In the genomic region with DNA sequence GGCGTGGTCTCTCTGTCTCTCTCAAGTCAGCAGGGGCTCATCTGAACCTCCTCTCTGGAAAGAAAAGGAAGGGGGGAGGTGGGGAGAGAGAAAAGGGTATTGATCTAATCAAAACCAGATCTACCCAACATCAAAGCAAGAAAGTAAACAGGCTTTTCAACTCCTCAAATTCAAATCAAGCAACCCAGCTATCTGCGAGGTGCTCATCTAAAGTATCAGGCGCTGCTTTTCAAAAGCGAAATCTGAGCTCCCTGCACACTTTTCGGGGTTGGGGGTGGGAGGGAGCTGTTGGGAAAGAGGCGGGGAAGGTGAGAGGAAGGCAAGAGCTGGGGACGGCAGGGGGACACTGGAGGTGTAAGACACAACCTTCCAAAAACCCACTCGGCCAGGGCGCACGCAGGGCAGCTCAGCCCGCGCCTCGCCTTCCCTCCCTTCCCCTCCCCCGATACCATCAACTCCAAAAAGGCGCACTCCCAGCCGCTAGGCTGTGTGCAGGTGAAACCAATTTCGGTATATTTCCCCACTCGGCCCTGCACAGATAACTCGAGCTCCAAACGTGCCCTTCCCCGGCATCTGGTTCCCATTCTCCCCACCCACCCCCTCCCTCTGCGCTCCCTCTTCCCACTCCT, we compare ENCODE assay signal across 9 cellular contexts. TPM values are rescaled to one million over a fixed set of nuclear protein-coding genes. Genes with fewer than 3 reads are reported as not detected.
DNase-seq lines count a peak whose midpoint lies in the region; ATAC-seq, FAIRE-seq and TF ChIP-seq lines count a peak whose summit lies in the region.
"Had no signal": no experiment of that assay in that cellular context is flagged by ENCODE, and none has a peak within 500 bp of the region (broad histone marks: within the 10 kb centered on the region; RNA-seq: fewer than 3 reads in every experiment).

No MANE protein-coding gene starts in this region.

- TF ChIP-seq POLR2A in GM12878 (IDR thresholded peaks at IDR 0.05; ENCODE audit: low read depth, low read length) = no peak

- in situ Hi-C loops in GM12878 (cut with MboI) = loop anchor here (5.0 to 25.0 kb wide), 2 partner anchors 326 to 596 kb away; no protein-coding TSS in a partner anchor

- H3K79me2 ChIP-seq in GM12878 (ENCODE audit: control insufficient read depth, insufficient read depth, low read length) = no peaks in the 10 kb centered on the region; the same call in 1 of the 2 replicates

- ATAC-seq in GM12878 (no peak), naive B cell (ENCODE audit: low read depth in 2 of 2) (no peak), HG02642 (IDR thresholded peaks at IDR 0.05; ENCODE audit: poor library complexity, unreplicated experiment) (no peak), HG03571 (IDR thresholded peaks at IDR 0.05; ENCODE audit: unreplicated experiment) (no peak), GM18870 (IDR thresholded peaks at IDR 0.05; ENCODE audit: unreplicated experiment) (no peak)

- H3K27ac ChIP-seq in GM12878 (ENCODE audit: control insufficient read depth, insufficient read depth) = no peak overlapping the region
- no peak overlapping the region for H3K27ac ChIP-seq in kidney (ENCODE audit: low read depth in 2 of 2, low read length in 2 of 2)

- H3K4me1 ChIP-seq in GM12878 (ENCODE audit: control insufficient read depth, insufficient read depth, low read length) (peaks cover 9% of the 10 kb centered on the region), kidney (ENCODE audit: control insufficient read depth in 1 of 2, insufficient read depth in 1 of 2, low read depth in 1 of 2, low read length in 2 of 2) (peaks cover 22% of the 10 kb centered on the region in 2 donors)

- peaks cover 0 to 5% of the 10 kb centered on the region in 2 experiments; a peak in 2 of 4 replicates for H3K27me3 ChIP-seq in GM12878 (replicated peaks in 1 of 2; ENCODE audit: control insufficient read depth in 2 of 2, insufficient read depth in 2 of 2, low read length in 1 of 2)

- RAD21 ChIA-PET in GM12878 (lab: Charles Lee; ENCODE audit: unreplicated experiment) = interaction anchor here (0.6 to 3.5 kb wide), 8 partner anchors 30 to 428 kb away, joined by 3 to 17 read pairs (median 4); no protein-coding TSS in a partner anchor

- peak overlapping the region; percentile 89 for H3K4me3 ChIP-seq in GM12878
- peak overlapping the region in 1 of 2 donors; percentile 61 for H3K4me3 ChIP-seq in kidney (ENCODE audit: low read length in 2 of 2)

- TF ChIP-seq EP300 in GM12878 (IDR thresholded peaks at IDR 0.05; ENCODE audit: borderline replicate concordance in 1 of 2, control insufficient read depth in 1 of 2, low read depth in 2 of 2, low read length in 2 of 2) = no peak

- no peaks in the 10 kb centered on the region for H3K36me3 Mint-ChIP-seq in naive B cell

- H3K9me3 ChIP-seq in GM12878 (replicated peaks; ENCODE audit: control insufficient read depth, insufficient read depth, low read length) (no peaks in the 10 kb centered on the region), kidney (ENCODE audit: control insufficient read depth in 1 of 2, low read length in 2 of 2) (no peaks in the 10 kb centered on the region)

- CTCF ChIA-PET in GM12878 (lab: Yijun Ruan, JAX) = interaction anchor here (0.9 to 2.5 kb wide), 7 partner anchors 9 to 607 kb away, joined by 3 to 13 read pairs (median 7); no protein-coding TSS in a partner anchor

- POLR2A ChIA-PET in GM12878 (lab: Charles Lee) = interaction anchor here (0.7 to 0.9 kb wide), 2 partner anchors 9 to 536 kb away, joined by 3 to 4 read pairs; no protein-coding TSS in a partner anchor

- WGBS in GM12878 (ENCODE audit: insufficient coverage, insufficient replicate concordance, low lambda C conversion rate, missing lambda C conversion rate) = 5% methylated on average over 21 of the region's 22 CpGs

- no peak overlapping the region for H2AFZ ChIP-seq in GM12878 (ENCODE audit: control insufficient read depth, low read depth, low read length)

- peak overlapping the region; percentile 48; the same call in 1 of the 2 replicates for H3K4me2 ChIP-seq in GM12878 (ENCODE audit: control insufficient read depth, insufficient read depth)

- H3K27ac Mint-ChIP-seq in naive B cell = no peak overlapping the region

- H3K9ac ChIP-seq in GM12878 (ENCODE audit: control insufficient read depth, insufficient read depth, low read length) (no peak overlapping the region), kidney (ENCODE audit: low read length in 2 of 2) (no peak overlapping the region)

- no peaks in the 10 kb centered on the region; the same call in 1 of the 2 replicates for H4K20me1 ChIP-seq in GM12878 (ENCODE audit: control insufficient read depth, insufficient read depth)

- no peaks in the 10 kb centered on the region for H3K36me3 ChIP-seq in GM12878 (ENCODE audit: control insufficient read depth in 2 of 2, insufficient read depth in 2 of 2, low read length in 1 of 2)
- H3K36me3 ChIP-seq in kidney (ENCODE audit: control insufficient read depth in 1 of 2, insufficient read depth in 2 of 2, low read length in 2 of 2) = no peaks in the 10 kb centered on the region

- H3K9me3 Mint-ChIP-seq in naive B cell = no peaks in the 10 kb centered on the region

- TF ChIP-seq CTCF in GM12878 (IDR thresholded peaks at IDR 0.05 in 2 of 3, conservative IDR thresholded peaks at IDR 0.05 in 1 of 3; ENCODE audit: control insufficient read depth in 2 of 3, extremely low read depth in 1 of 3, insufficient read depth in 1 of 3, low read depth in 3 of 3, low read length in 3 of 3) = no peak
- TF ChIP-seq CTCF in kidney (IDR thresholded peaks at IDR 0.05; ENCODE audit: borderline replicate concordance, extremely low read depth, insufficient read depth) = no peak

- H3K27me3 Mint-ChIP-seq in naive B cell = peaks cover 0 to 17% (median 14%) of the 10 kb centered on the region in 3 donors

- intact Hi-C loops in GM12878 (cut with micrococcal nuclease; ENCODE audit: unreplicated experiment) (loop anchor here (5.0 kb wide), 2 partner anchors 101 to 429 kb away; no protein-coding TSS in a partner anchor), kidney (cut with DNase I) (no loop called here)

- no peak for FAIRE-seq in GM12878 (lab: Jason Lieb, UNC)
- no peak for FAIRE-seq in kidney (lab: Jason Lieb, UNC)

- DNase-seq in stimulated activated CD4-positive, alpha-beta T cell treated with anti-CD3 and anti-CD28 coated beads, Interleukin-2, amount 100 ng/mL, for 24 hours = peak; percentile 32 to 34
- DNase-seq in stimulated activated CD4-positive, alpha-beta T cell treated with anti-CD3 and anti-CD28 coated beads, Interleukin-1b, Interleukin-23, amount 100 ng/mL, for 48 hours = no peak
- no peak for DNase-seq in GM12878 (ENCODE audit: low read depth, low spot score)
- DNase-seq in naive B cell = no peak
- no peak for DNase-seq in kidney
- DNase-seq: NCI-H82 had no signal

- SMC1A ChIA-PET in GM12878 (lab: Charles Lee; ENCODE audit: uncharacterized antibody, unreplicated experiment) = interaction anchor here (0.8 to 5.3 kb wide), 7 partner anchors 8 to 429 kb away, joined by 3 to 36 read pairs (median 4); no protein-coding TSS in a partner anchor

- H3K4me1 Mint-ChIP-seq in naive B cell = peaks cover 14 to 25% (median 19%) of the 10 kb centered on the region in 3 donors

- no peak for TF ChIP-seq RAD21 in GM12878 (IDR thresholded peaks at IDR 0.05; ENCODE audit: insufficient read depth, low read depth, low read length)

- BruUV-seq in GM12878 (replicated peaks; lab: Mats Ljungman, UMichigan) = no TSS peak

- peak overlapping the region in 7 of 8 donors; percentile 15 to 88 (median 82) for H3K4me3 Mint-ChIP-seq in naive B cell

TF ChIP-seq in GM12878, 131 proteins besides CTCF, POLR2A, EP300 and RAD21:
- TF ChIP-seq BACH1 (IDR thresholded peaks at IDR 0.05; ENCODE audit: borderline replicate concordance) (no peak), NRF1 (conservative IDR thresholded peaks at IDR 0.05; ENCODE audit: low read depth, low read length) (no peak), SIN3A (IDR thresholded peaks at IDR 0.05; ENCODE audit: low read depth, low read length) (no peak), RCOR1 (conservative IDR thresholded peaks at IDR 0.05; ENCODE audit: low read depth, low read length) (no peak), KLF5 (IDR thresholded peaks at IDR 0.05; ENCODE audit: partially characterized antibody) (no peak)

RNA-seq across cellular contexts. Expression of a gene that starts 2.7 kb away (rescaled TPM):
- total RNA-seq in GM12878 (2013; cell fraction: nucleolus; rRNA removed) = 14.6 and 16.2 TPM in 2 replicates
- 4.2 and 4.6 TPM in 2 replicates for total RNA-seq in GM12878 (2014; rRNA removed)
- total RNA-seq in GM12878 (2014; rRNA removed; fragmentation: Illumina TruSeq; extraction: Trizol) = 2.5 and 3.5 TPM in 2 replicates
- 7.2 and 7.8 TPM in 2 replicates for total RNA-seq in GM12878 (2021)
- 0.68 TPM for polyA plus RNA-seq in GM12878 (2011; ENCODE audit: low read depth)
- 2.5 and 3.7 TPM in 2 replicates for polyA plus RNA-seq in GM12878 (2011; rRNA removed)
- 3.2 and 3.5 TPM in 2 replicates for polyA plus RNA-seq in GM12878 (2011; cell fraction: cytosol; rRNA removed)
- 8.9 and 17.6 TPM in 2 replicates for polyA plus RNA-seq in GM12878 (2011; cell fraction: nucleus; rRNA removed)
- 0.72 and 1.5 TPM in 2 replicates for polyA plus RNA-seq in GM12878 (2012)
- 1.9 and 2.6 TPM in 2 replicates for polyA plus RNA-seq in GM12878 (2014; fragmentation: Illumina TruSeq; extraction: Trizol)
- under 1 TPM; 0.47 to 0.66 TPM for polyA plus RNA-seq in GM12878 (2014; fragmentation: Nextera tagmentation; extraction: Ambion mirVana)
- 4.4 and 4.8 TPM in 2 replicates for polyA plus RNA-seq in GM12878 (2014; rRNA removed)
- polyA plus RNA-seq in GM12878 (2016; fragmentation: Nextera tagmentation; extraction: Ambion mirVana) = 1 to 10 TPM in 1 of 2 experiments, under 1 TPM in 1; 0.58 to 1.6 TPM
- polyA minus RNA-seq in GM12878 (2011; rRNA and poly(A)+ RNA removed) = 4.1 and 6.0 TPM in 2 replicates
- 1.5 and 1.7 TPM in 2 replicates for polyA minus RNA-seq in GM12878 (2011; cell fraction: cytosol; rRNA and poly(A)+ RNA removed)
- 7.3 and 10.1 TPM in 2 replicates for polyA minus RNA-seq in GM12878 (2011; cell fraction: nucleus; rRNA and poly(A)+ RNA removed)
- 1 to 10 TPM in 1 of 6 donors, under 1 TPM in 2, not detected in 3; 0.08 to 4.7 (median 0.69) TPM for polyA plus RNA-seq in naive B cell (ENCODE audit: low read depth in 6 of 6)
- 14.0 TPM for total RNA-seq in kidney
- 1.2 TPM for polyA plus RNA-seq in kidney (ENCODE audit: insufficient read depth, low read depth, low replicate concordance)

Comparison
In these comparisons a context has a peak if more than half of its experiments do, and no peak if none do; other contexts are left out.
1. DNase-seq: peak in stimulated activated CD4-positive, alpha-beta T cell treated with anti-CD3 and anti-CD28 coated beads, Interleukin-2, amount 100 ng/mL, for 24 hours (2 of 2); none in stimulated activated CD4-positive, alpha-beta T cell treated with anti-CD3 and anti-CD28 coated beads, Interleukin-1b, Interleukin-23, amount 100 ng/mL, for 48 hours (single experiment), GM12878 (single experiment), naive B cell (single experiment) and kidney (single experiment).